38 cellular contexts compared by ENCODE assay signal in genomic region chr6:147578883-147579282, GRCh38.
"Had no signal": no experiment of that assay in that cellular context is flagged by ENCODE, and none has a peak within 500 bp of the region (broad histone marks: within the 10 kb centered on the region; RNA-seq: fewer than 3 reads in every experiment).

No MANE protein-coding gene starts in this region.

- H3K9me3 Mint-ChIP-seq: activated T-helper 2 cell treated with anti-CD3 and anti-CD28 coated beads, Interferon-gamma antibody, Interleukin-2, Interleukin-4, amounts not matched to agents 10 μg/mL and 5 μg/mL and 100 μg/mL, durations not matched to agents 14 hours and 24 hours and 36 hours; T-helper 2 cell treated with Interferon-gamma antibody and Interleukin-4, amounts not matched to agents 5 μg/mL and 100 μg/mL, for 36 hours had no signal

- DNase-seq: activated B cell treated with CpG ODN at 0.5 μM for 24 hours; activated CD4-positive, alpha-beta memory T cell treated with anti-CD3 and anti-CD28 coated beads for 36 hours; activated CD4-positive, alpha-beta T cell treated with anti-CD3 and anti-CD28 coated beads for 4 hours; activated CD4-positive, alpha-beta T cell treated with anti-CD3 and anti-CD28 coated beads, Interleukin-2, amount 10 ng/mL, durations not matched to agents 24 days and 14 days; activated CD4-positive, alpha-beta T cell treated with anti-CD3 and anti-CD28 coated beads, Interleukin-2, amount 50 U/mL, for 1 hour; activated CD4-positive, alpha-beta T cell treated with anti-CD3 and anti-CD28 coated beads, Interleukin-2, amount 50 U/mL, for 4 hours; activated CD4-positive, CD25-positive, alpha-beta regulatory T cell treated with anti-CD3 and anti-CD28 coated beads, Interleukin-2, amount 50 U/mL, for 72 hours; activated CD8-positive, alpha-beta memory T cell treated with anti-CD3 and anti-CD28 coated beads, Interleukin-2, amount 50 U/mL, for 4 hours; activated CD8-positive, alpha-beta T cell treated with anti-CD3 and anti-CD28 coated beads for 36 hours; activated effector memory CD4-positive, alpha-beta T cell treated with Interleukin-2 at 50 U/mL for 16 hours; activated gamma-delta T cell; activated naive CD4-positive, alpha-beta T cell treated with anti-CD3 and anti-CD28 coated beads, Interleukin-2, amount 10 ng/mL, durations not matched to agents 7 days and 5 days; activated naive CD4-positive, alpha-beta T cell treated with Interleukin-2 at 50 U/mL for 16 hours; activated naive CD8-positive, alpha-beta T cell treated with anti-CD3 and anti-CD28 coated beads, Interleukin-2, amount 10 ng/mL, durations not matched to agents 7 days and 5 days; activated naive CD8-positive, alpha-beta T cell treated with anti-CD3 and anti-CD28 coated beads, Interleukin-2, amount 50 U/mL, for 24 hours; activated T-cell treated with anti-CD3 and anti-CD28 coated beads for 4 hours; activated T-cell treated with anti-CD3 and anti-CD28 coated beads, Interleukin-2, amount 50 U/mL, for 1 hour; activated T-cell treated with anti-CD3 and anti-CD28 coated beads, Interleukin-2, amount 50 U/mL, for 48 hours; amniotic stem cell; aorta; body of pancreas; brain microvascular endothelial cell; caudate nucleus; SW 1271; T-helper 1 cell; T-helper 2 cell; T-helper 9 cell had no signal

- ATAC-seq: activated CD8-positive, alpha-beta T cell treated with anti-CD3 and anti-CD28 coated beads for 36 hours; activated naive CD8-positive, alpha-beta T cell treated with anti-CD3 and anti-CD28 coated beads, Interleukin-2, amount 50 U/mL, for 24 hours; body of pancreas had no signal

- FAIRE-seq: astrocyte, TTC549 had no signal

- H3K9me3 ChIP-seq: body of pancreas, breast epithelium had no signal

- H3K36me3 ChIP-seq: brain microvascular endothelial cell, breast epithelium, cardiac muscle cell had no signal

- H3K27me3 Mint-ChIP-seq: activated B cell treated with CpG ODN at 0.5 μM for 24 hours; activated CD4-positive, alpha-beta T cell treated with anti-CD3 and anti-CD28 coated beads, Interleukin-2, amount 10 ng/mL, durations not matched to agents 24 days and 14 days; activated naive CD4-positive, alpha-beta T cell treated with anti-CD3 and anti-CD28 coated beads, Interleukin-2, amount 10 ng/mL, durations not matched to agents 7 days and 5 days; activated naive CD8-positive, alpha-beta T cell treated with anti-CD3 and anti-CD28 coated beads, Interleukin-2, amount 10 ng/mL, durations not matched to agents 7 days and 5 days; central memory CD8-positive, alpha-beta T cell had no signal

- H3K27ac Mint-ChIP-seq: activated B cell treated with CpG ODN at 0.5 μM for 24 hours; activated CD4-positive, alpha-beta memory T cell treated with anti-CD3 and anti-CD28 coated beads for 36 hours; activated CD4-positive, alpha-beta T cell treated with anti-CD3 and anti-CD28 coated beads, Interleukin-2, amount 10 ng/mL, durations not matched to agents 24 days and 14 days; activated CD8-positive, alpha-beta T cell treated with anti-CD3 and anti-CD28 coated beads for 36 hours; activated naive CD4-positive, alpha-beta T cell treated with anti-CD3 and anti-CD28 coated beads, Interleukin-2, amount 10 ng/mL, durations not matched to agents 7 days and 5 days; activated naive CD4-positive, alpha-beta T cell treated with anti-CD3 and anti-CD28 coated beads, Interleukin-2, amount 50 U/mL, for 24 hours; activated naive CD8-positive, alpha-beta T cell; activated naive CD8-positive, alpha-beta T cell treated with anti-CD3 and anti-CD28 coated beads, Interleukin-2, amount 10 ng/mL, durations not matched to agents 7 days and 5 days; activated naive CD8-positive, alpha-beta T cell treated with anti-CD3 and anti-CD28 coated beads, Interleukin-2, amount 50 U/mL, for 24 hours; activated T-helper 2 cell treated with anti-CD3 and anti-CD28 coated beads, Interferon-gamma antibody, Interleukin-2, Interleukin-4, amounts not matched to agents 10 μg/mL and 5 μg/mL and 100 μg/mL, durations not matched to agents 14 hours and 24 hours and 36 hours; T-helper 1 cell treated with Interleukin-12 subunit alpha and Interleukin-12 subunit beta and Interleukin-4 antibody, amounts not matched to agents 30 μg/mL and 1 μg/mL, for 36 hours; T-helper 2 cell treated with Interferon-gamma antibody and Interleukin-4, amounts not matched to agents 5 μg/mL and 100 μg/mL, for 36 hours had no signal

- H3K4me3 ChIP-seq: body of pancreas, breast epithelium, cardiac muscle cell had no signal

- H3K4me1 Mint-ChIP-seq: activated B cell treated with CpG ODN at 0.5 μM for 24 hours; activated CD4-positive, alpha-beta T cell treated with anti-CD3 and anti-CD28 coated beads, Interleukin-2, amount 10 ng/mL, durations not matched to agents 24 days and 14 days; activated naive CD4-positive, alpha-beta T cell treated with anti-CD3 and anti-CD28 coated beads, Interleukin-2, amount 10 ng/mL, durations not matched to agents 7 days and 5 days; activated naive CD4-positive, alpha-beta T cell treated with anti-CD3 and anti-CD28 coated beads, Interleukin-2, amount 50 U/mL, for 24 hours; activated naive CD8-positive, alpha-beta T cell treated with anti-CD3 and anti-CD28 coated beads, Interleukin-2, amount 10 ng/mL, durations not matched to agents 7 days and 5 days; activated naive CD8-positive, alpha-beta T cell treated with anti-CD3 and anti-CD28 coated beads, Interleukin-2, amount 50 U/mL, for 24 hours; central memory CD8-positive, alpha-beta T cell had no signal

- H3K4me3 Mint-ChIP-seq: activated B cell treated with CpG ODN at 0.5 μM for 24 hours; activated CD4-positive, alpha-beta memory T cell treated with anti-CD3 and anti-CD28 coated beads for 36 hours; activated CD4-positive, alpha-beta T cell treated with anti-CD3 and anti-CD28 coated beads, Interleukin-2, amount 10 ng/mL, durations not matched to agents 24 days and 14 days; activated CD8-positive, alpha-beta T cell treated with anti-CD3 and anti-CD28 coated beads for 36 hours; activated naive CD4-positive, alpha-beta T cell treated with anti-CD3 and anti-CD28 coated beads, Interleukin-2, amount 10 ng/mL, durations not matched to agents 7 days and 5 days; activated naive CD4-positive, alpha-beta T cell treated with anti-CD3 and anti-CD28 coated beads, Interleukin-2, amount 50 U/mL, for 24 hours; activated naive CD8-positive, alpha-beta T cell; activated naive CD8-positive, alpha-beta T cell treated with anti-CD3 and anti-CD28 coated beads, Interleukin-2, amount 10 ng/mL, durations not matched to agents 7 days and 5 days; activated naive CD8-positive, alpha-beta T cell treated with anti-CD3 and anti-CD28 coated beads, Interleukin-2, amount 50 U/mL, for 24 hours; central memory CD8-positive, alpha-beta T cell; T-helper 1 cell treated with Interleukin-12 subunit alpha and Interleukin-12 subunit beta and Interleukin-4 antibody, amounts not matched to agents 30 μg/mL and 1 μg/mL, for 36 hours; T-helper 2 cell treated with Interferon-gamma antibody and Interleukin-4, amounts not matched to agents 5 μg/mL and 100 μg/mL, for 36 hours had no signal

- H3K4me1 ChIP-seq: body of pancreas, breast epithelium had no signal

- H3K36me3 Mint-ChIP-seq: activated CD4-positive, alpha-beta memory T cell treated with anti-CD3 and anti-CD28 coated beads for 36 hours; activated naive CD4-positive, alpha-beta T cell treated with anti-CD3 and anti-CD28 coated beads, Interleukin-2, amount 10 ng/mL, durations not matched to agents 7 days and 5 days; activated naive CD4-positive, alpha-beta T cell treated with anti-CD3 and anti-CD28 coated beads, Interleukin-2, amount 50 U/mL, for 24 hours; activated naive CD8-positive, alpha-beta T cell treated with anti-CD3 and anti-CD28 coated beads, Interleukin-2, amount 10 ng/mL, durations not matched to agents 7 days and 5 days had no signal

- H3K27ac ChIP-seq: body of pancreas, brain microvascular endothelial cell, breast epithelium, cardiac muscle cell, VCaP had no signal

- H3K27me3 ChIP-seq: body of pancreas, brain microvascular endothelial cell, breast epithelium, cardiac muscle cell had no signal
